ENCODE assay signal across 21 cellular contexts in the genomic region with DNA sequence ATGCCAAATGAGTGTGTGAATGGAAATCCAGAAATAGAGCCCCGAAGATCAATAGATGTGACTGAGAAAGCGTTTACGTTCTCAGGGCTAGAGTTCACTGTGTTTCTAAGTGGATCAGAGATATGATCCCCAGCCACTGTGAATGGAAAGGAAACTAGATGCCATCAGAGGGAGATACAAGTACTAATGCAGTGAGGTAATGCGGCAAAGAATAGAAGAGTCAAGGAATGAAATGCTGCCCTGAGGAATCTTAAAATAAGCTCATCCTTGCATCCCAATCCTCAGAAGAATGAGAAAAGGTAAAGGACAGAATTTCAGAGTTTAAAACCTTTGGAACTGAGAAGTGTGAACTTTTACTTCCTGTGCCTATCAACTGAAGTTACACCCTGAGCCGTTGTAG.
DNase-seq lines count a peak whose midpoint lies in the region; ATAC-seq and TF ChIP-seq lines count a peak whose summit lies in the region.
"Had no signal": no experiment of that assay in that cellular context is flagged by ENCODE, and none has a peak within 500 bp of the region (broad histone marks: within the 10 kb centered on the region; RNA-seq: fewer than 3 reads in every experiment).

No MANE protein-coding gene starts in this region.

- TF ChIP-seq CTCF in psoas muscle (IDR thresholded peaks at IDR 0.05) = no peak

- H3K9me3 ChIP-seq in psoas muscle (no peaks in the 10 kb centered on the region), mesenchymal stem cell (ENCODE audit: control insufficient read depth, low read length) (no peaks in the 10 kb centered on the region)
- H3K9me3 ChIP-seq: BLaER1 had no signal

- H3K23ac ChIP-seq in mesendoderm (ENCODE audit: low read length) (no peak overlapping the region), mesenchymal stem cell (ENCODE audit: low read length in 2 of 2) (no peak overlapping the region)

- H2AFZ ChIP-seq in mesenchymal stem cell (ENCODE audit: low read depth, low read length) = no peak overlapping the region
- H2AFZ ChIP-seq: GM23248 had no signal

- H3K56ac ChIP-seq in mesendoderm (ENCODE audit: low read length) = no peak overlapping the region

- H2BK15ac ChIP-seq in mesendoderm (replicated peaks; ENCODE audit: low read depth) = no peak overlapping the region
- no peak overlapping the region for H2BK15ac ChIP-seq in mesenchymal stem cell (ENCODE audit: low read depth, poor library complexity, severe bottlenecking)

- peak overlapping the region; percentile 8 for H3K27ac ChIP-seq in mesendoderm (ENCODE audit: low read depth, low read length)
- H3K27ac ChIP-seq in psoas muscle = peak overlapping the region; percentile 50
- no peak overlapping the region for H3K27ac ChIP-seq in mesenchymal stem cell (ENCODE audit: low read length, poor library complexity, severe bottlenecking)
- H3K27ac ChIP-seq: BLaER1, GM23248 had no signal

- no peak overlapping the region for H3K4me3 ChIP-seq in mesendoderm (ENCODE audit: low read length)
- H3K4me3 ChIP-seq in psoas muscle = peak overlapping the region; percentile 36
- H3K4me3 ChIP-seq in mesenchymal stem cell (ENCODE audit: insufficient read depth in 1 of 2, low read depth in 1 of 2, low read length in 2 of 2) = no peak overlapping the region
- H3K4me3 ChIP-seq: BLaER1, GM23248 had no signal

- H3K27me3 ChIP-seq in mesendoderm (ENCODE audit: insufficient read depth, low read length, poor library complexity) (no peaks in the 10 kb centered on the region), psoas muscle (ENCODE audit: insufficient read depth in 3 of 3, low read length in 2 of 3) (no peaks in the 10 kb centered on the region), mesenchymal stem cell (ENCODE audit: control insufficient read depth in 1 of 2, insufficient read depth in 1 of 2, low read length in 2 of 2) (no peaks in the 10 kb centered on the region)
- H3K27me3 ChIP-seq: BLaER1 had no signal

- no peak overlapping the region for H3K14ac ChIP-seq in mesenchymal stem cell (ENCODE audit: low read length in 2 of 2)

- no peak overlapping the region for H4K5ac ChIP-seq in mesendoderm (ENCODE audit: low read length)

- no peak overlapping the region for H4K8ac ChIP-seq in mesendoderm (ENCODE audit: low read depth, low read length)
- no peak overlapping the region for H4K8ac ChIP-seq in mesenchymal stem cell (ENCODE audit: low read length)

- H3K4me2 ChIP-seq in mesendoderm (ENCODE audit: low read length) = no peak overlapping the region
- no peak overlapping the region for H3K4me2 ChIP-seq in mesenchymal stem cell (ENCODE audit: low read length, poor library complexity, severe bottlenecking)
- H3K4me2 ChIP-seq: BLaER1 had no signal

- H3K36me3 ChIP-seq in mesendoderm (ENCODE audit: control insufficient read depth, insufficient read depth, low read length) (no peaks in the 10 kb centered on the region), psoas muscle (ENCODE audit: insufficient read depth in 1 of 2, low read depth in 1 of 2) (no peaks in the 10 kb centered on the region), mesenchymal stem cell (ENCODE audit: control insufficient read depth in 1 of 2, insufficient read depth in 2 of 2, low read depth in 1 of 2, low read length in 2 of 2) (no peaks in the 10 kb centered on the region)
- H3K36me3 ChIP-seq: BLaER1 had no signal

- no CpG with 5 or more reads among the region's 5 CpGs for WGBS in mesendoderm (ENCODE audit: extremely low coverage, insufficient coverage, low lambda C conversion rate)
- WGBS in psoas muscle, 3 donors = 36 to 41% (median 39%) methylated on average over 5 of the region's 5 CpGs
- WGBS in mesenchymal stem cell = 68% methylated on average over 5 of the region's 5 CpGs

- no peak for DNase-seq in left ventricle myocardium superior
- DNase-seq in Right ventricle myocardium inferior (ENCODE audit: missing footprints) = no peak
- peak; percentile 79 for DNase-seq in mesendoderm
- DNase-seq in psoas muscle = no peak
- no peak for DNase-seq in DMS53 treated with DMSO at 0.1 percent for 48 hours (lab: John Stamatoyannopoulos, UW; ENCODE audit: unreplicated experiment)
- no peak for DNase-seq in foreskin melanocyte
- no peak for DNase-seq in mesenchymal stem cell
- DNase-seq: CD4-positive, alpha-beta T cell; GM23248; HCEC 1CT; KBM-7; MV-4-11; NCI-H1105; NCI-H1436 treated with DMSO at 0.1 percent for 48 hours; NCI-H187 treated with DMSO at 0.1 percent for 48 hours; NCI-H2171 treated with DMSO at 0.1 percent for 48 hours; NCI-H524; NCI-H774; RPMI8226; SHP77 treated with DMSO at 0.1 percent for 48 hours had no signal

- H2BK120ac ChIP-seq in mesendoderm (ENCODE audit: low read depth, low read length) (no peak overlapping the region), mesenchymal stem cell (ENCODE audit: low read depth, low read length) (no peak overlapping the region)

- intact Hi-C loops in left ventricle myocardium superior (cut with micrococcal nuclease) (no loop called here), Right ventricle myocardium inferior (cut with DNase I) (no loop called here), psoas muscle (cut with DNase I) (no loop called here)

- H2BK5ac ChIP-seq in mesendoderm (ENCODE audit: low read length) (no peak overlapping the region), mesenchymal stem cell (ENCODE audit: low read depth, low read length, poor library complexity, severe bottlenecking) (no peak overlapping the region)

- peak overlapping the region; percentile 40 for H3K18ac ChIP-seq in mesendoderm (ENCODE audit: low read length)
- no peak overlapping the region for H3K18ac ChIP-seq in mesenchymal stem cell (ENCODE audit: low read depth in 1 of 2, low read length in 2 of 2)

- ATAC-seq in left ventricle myocardium superior (peak; percentile 25), Right ventricle myocardium inferior (no peak), psoas muscle (peak; percentile 75 to 85 (median 80))

- H3K79me1 ChIP-seq in mesendoderm (ENCODE audit: low read length) (no peaks in the 10 kb centered on the region), mesenchymal stem cell (replicated peaks; ENCODE audit: low read length, poor library complexity, severe bottlenecking) (no peaks in the 10 kb centered on the region)

- H3K4me1 ChIP-seq in mesendoderm (ENCODE audit: control insufficient read depth, low read depth, low read length) = peaks cover 6% of the 10 kb centered on the region
- peaks cover 4% of the 10 kb centered on the region for H3K4me1 ChIP-seq in psoas muscle
- no peaks in the 10 kb centered on the region for H3K4me1 ChIP-seq in mesenchymal stem cell (ENCODE audit: control insufficient read depth, insufficient read depth, low read depth, low read length)

- no peak overlapping the region for H3K4ac ChIP-seq in mesendoderm (ENCODE audit: low read depth, low read length)
- H3K4ac ChIP-seq in mesenchymal stem cell (ENCODE audit: low read depth in 1 of 2, low read length in 2 of 2) = no peak overlapping the region

- no peak overlapping the region for H2BK12ac ChIP-seq in mesenchymal stem cell (ENCODE audit: low read length in 2 of 2)

- H4K91ac ChIP-seq in mesenchymal stem cell (ENCODE audit: low read length) = no peak overlapping the region

- H3K9ac ChIP-seq in mesendoderm (ENCODE audit: low read length) (no peak overlapping the region), mesenchymal stem cell (ENCODE audit: low read length) (no peak overlapping the region)
- H3K9ac ChIP-seq: BLaER1, GM23248 had no signal

- no peaks in the 10 kb centered on the region for H3K79me2 ChIP-seq in mesendoderm (ENCODE audit: control insufficient read depth, insufficient read depth, low read length)

- H2AK5ac ChIP-seq in mesendoderm (ENCODE audit: low read length) = no peak overlapping the region
- H2AK5ac ChIP-seq in mesenchymal stem cell (ENCODE audit: low read length, severe bottlenecking) = no peak overlapping the region
